ENCODE assay signal across 9 cellular contexts in genomic region chr19:16062789-16063188, GRCh38. TPM values are rescaled to one million over a fixed set of nuclear protein-coding genes. Genes with fewer than 3 reads are reported as not detected.
DNase-seq lines count a peak whose midpoint lies in the region; ATAC-seq, FAIRE-seq and TF ChIP-seq lines count a peak whose summit lies in the region.
"Had no signal": no experiment of that assay in that cellular context is flagged by ENCODE, and none has a peak within 500 bp of the region (broad histone marks: within the 10 kb centered on the region; RNA-seq: fewer than 3 reads in every experiment).

No MANE protein-coding gene starts in this region.

- CTCF ChIA-PET in SK-N-SH (lab: Yijun Ruan, JAX), result interaction anchor here (0.6 to 6.7 kb wide), 24 partner anchors 9 to 153 kb away, joined by 3 to 90 read pairs (median 5); partner anchors contain the start of genes RAB8A and TPM4
- CTCF ChIA-PET in activated naive CD4-positive, alpha-beta T cell treated with anti-CD3 and anti-CD28 coated beads for 36 hours (lab: Charles Lee), result interaction anchor here (0.7 to 4.5 kb wide), 23 partner anchors 8 to 1407 kb away, joined by 3 to 32 read pairs (median 4); partner anchors contain the start of genes FAM32A and TPM4

- POLR2A ChIA-PET in SK-N-SH (lab: Yijun Ruan, JAX), result no interaction called here

- no peak overlapping the region for H3K27ac Mint-ChIP-seq in activated naive CD4-positive, alpha-beta T cell treated with anti-CD3 and anti-CD28 coated beads for 36 hours

- H3K4me3 Mint-ChIP-seq in activated naive CD4-positive, alpha-beta T cell treated with anti-CD3 and anti-CD28 coated beads for 36 hours, result no peak overlapping the region

- H2AFZ ChIP-seq in SK-N-SH (ENCODE audit: low read depth), result no peak overlapping the region

- H3K4me1 ChIP-seq in SK-N-SH (ENCODE audit: control insufficient read depth in 1 of 2, insufficient read depth in 2 of 2, low read depth in 1 of 2, low read length in 1 of 2) (no peaks in the 10 kb centered on the region; a peak in 1 of 4 replicates), right cardiac atrium (ENCODE audit: control insufficient read depth, insufficient read depth, low read length) (no peaks in the 10 kb centered on the region)
- H3K4me1 ChIP-seq: HAP-1 had no signal

- TF ChIP-seq CTCF in SK-N-SH (IDR thresholded peaks at IDR 0.05), result peak; percentile 90

- peak; percentile 36; the same call in 1 of the 2 replicates for TF ChIP-seq RAD21 in SK-N-SH (IDR thresholded peaks at IDR 0.05; ENCODE audit: low read length)

- FAIRE-seq in GM19239 (lab: Jason Lieb, UNC), result peak; percentile 90

- peaks cover 2% of the 10 kb centered on the region for H3K9me3 Mint-ChIP-seq in activated naive CD4-positive, alpha-beta T cell treated with anti-CD3 and anti-CD28 coated beads for 36 hours

- no peaks in the 10 kb centered on the region for H3F3A ChIP-seq in SK-N-SH (replicated peaks; ENCODE audit: insufficient read depth)

- H3K4me3 ChIP-seq in SK-N-SH (ENCODE audit: low read depth in 2 of 2, low read length in 1 of 2) (no peak overlapping the region), right cardiac atrium (ENCODE audit: low read length) (no peak overlapping the region)
- H3K4me3 ChIP-seq: HAP-1 had no signal

- peaks cover 20% of the 10 kb centered on the region for H3K4me1 Mint-ChIP-seq in activated naive CD4-positive, alpha-beta T cell treated with anti-CD3 and anti-CD28 coated beads for 36 hours (ENCODE audit: low read depth)

- no peaks in the 10 kb centered on the region for H3K9me3 ChIP-seq in SK-N-SH
- H3K9me3 ChIP-seq in right cardiac atrium (ENCODE audit: control insufficient read depth, low read length), result no peaks in the 10 kb centered on the region
- H3K9me3 ChIP-seq: HAP-1 had no signal

- no peaks in the 10 kb centered on the region for H4K20me1 ChIP-seq in SK-N-SH (ENCODE audit: insufficient read depth)

- peak; percentile 50 for DNase-seq in AG08396 (ENCODE audit: low spot score)
- no peak for DNase-seq in GM19239 (ENCODE audit: insufficient read length, low spot score)
- peak; percentile 73 for DNase-seq in SK-N-SH
- DNase-seq in activated naive CD4-positive, alpha-beta T cell treated with anti-CD3 and anti-CD28 coated beads for 36 hours, result peak; percentile 84
- DNase-seq in right cardiac atrium, result peak in 2 of 3 donors; percentile 78 to 79
- DNase-seq in stimulated activated CD4-positive, alpha-beta T cell treated with anti-CD3 and anti-CD28 coated beads, Interleukin-2, amount 100 ng/mL, for 48 hours, result peak; percentile 71 to 72
- DNase-seq in G401 (ENCODE audit: low spot score), result no peak
- DNase-seq in hepatic stellate cell (ENCODE audit: low spot score), result no peak

- no peak for TF ChIP-seq EP300 in SK-N-SH (IDR thresholded peaks at IDR 0.05; ENCODE audit: borderline replicate concordance in 1 of 2, low read depth in 1 of 2, low read length in 1 of 2)

- no peaks in the 10 kb centered on the region for H3K9me2 ChIP-seq in SK-N-SH

- WGBS in SK-N-SH (ENCODE audit: low lambda C conversion rate), result 75% methylated on average over 2 of the region's 2 CpGs
- 84% methylated on average over 2 of the region's 2 CpGs for WGBS in right cardiac atrium

- ATAC-seq in right cardiac atrium, result no peak

- H3K27ac ChIP-seq in SK-N-SH (ENCODE audit: low read depth in 2 of 2, low read length in 1 of 2), result no peak overlapping the region
- H3K27ac ChIP-seq in right cardiac atrium (ENCODE audit: low read length), result no peak overlapping the region

- intact Hi-C loops in activated naive CD4-positive, alpha-beta T cell treated with anti-CD3 and anti-CD28 coated beads for 36 hours (cut with micrococcal nuclease), result no loop called here
- intact Hi-C loops in right cardiac atrium (cut with DNase I), result loop anchor here in 1 of 4 donors (10.0 kb wide), 1 partner anchor 52 kb away; the partner anchor contains the start of gene RAB8A

- no peaks in the 10 kb centered on the region for H3K36me3 ChIP-seq in SK-N-SH (replicated peaks in 1 of 2; ENCODE audit: control insufficient read depth in 1 of 2, insufficient read depth in 2 of 2, low read length in 1 of 2)
- H3K36me3 ChIP-seq: HAP-1 had no signal

- H3K27me3 Mint-ChIP-seq in activated naive CD4-positive, alpha-beta T cell treated with anti-CD3 and anti-CD28 coated beads for 36 hours (ENCODE audit: low read depth), result no peaks in the 10 kb centered on the region

- H3K4me2 ChIP-seq in SK-N-SH, result no peak overlapping the region

- H3K36me3 Mint-ChIP-seq in activated naive CD4-positive, alpha-beta T cell treated with anti-CD3 and anti-CD28 coated beads for 36 hours (ENCODE audit: low read depth), result no peaks in the 10 kb centered on the region

- in situ Hi-C loops in G401 (cut with HindIII; ENCODE audit: low sequenced_read_pairs), result no loop called here

- H3K27me3 ChIP-seq in SK-N-SH (ENCODE audit: insufficient read depth), result no peaks in the 10 kb centered on the region; the same call in 1 of the 2 replicates
- H3K27me3 ChIP-seq in right cardiac atrium (ENCODE audit: control insufficient read depth, insufficient read depth), result no peaks in the 10 kb centered on the region

- H3K79me2 ChIP-seq in SK-N-SH (ENCODE audit: insufficient read depth), result no peaks in the 10 kb centered on the region

- no peak overlapping the region for H3K9ac ChIP-seq in SK-N-SH

TF ChIP-seq in SK-N-SH, 30 proteins besides CTCF, POLR2A, EP300 and RAD21 (continues in another document):
- TF ChIP-seq SIN3A (IDR thresholded peaks at IDR 0.05; ENCODE audit: borderline replicate concordance, low read depth, low read length) (no peak), USF1 (IDR thresholded peaks at IDR 0.05; ENCODE audit: borderline replicate concordance, low read depth) (no peak), TCF12 (IDR thresholded peaks at IDR 0.05) (no peak), POLR2AphosphoS5 (IDR thresholded peaks at IDR 0.05; ENCODE audit: low read depth, low read length) (no peak), FOSL2 (IDR thresholded peaks at IDR 0.05; ENCODE audit: borderline replicate concordance, low read depth) (no peak), JUND (IDR thresholded peaks at IDR 0.05) (no peak), MAX (IDR thresholded peaks at IDR 0.05; ENCODE audit: low read depth) (no peak), MEF2A (IDR thresholded peaks at IDR 0.05; ENCODE audit: borderline replicate concordance, low read depth) (no peak), TEAD4 (IDR thresholded peaks at IDR 0.05; ENCODE audit: borderline replicate concordance, insufficient read depth) (no peak), REST (IDR thresholded peaks at IDR 0.05; ENCODE audit: low read depth, low read length) (no peak)

RNA-seq across cellular contexts. Expression of gene TPM4, which starts 13.5 kb away (rescaled TPM):
- polyA plus RNA-seq in SK-N-SH (2012; rRNA removed) (415 and 440 TPM in 2 replicates), right cardiac atrium (137 TPM)
- 478 and 600 TPM in 2 replicates for polyA plus RNA-seq in SK-N-SH (2012; cell fraction: cytosol; rRNA removed)
- polyA plus RNA-seq in SK-N-SH (2012; cell fraction: nucleus; rRNA removed), result 280 and 324 TPM in 2 replicates
- total RNA-seq in activated naive CD4-positive, alpha-beta T cell treated with anti-CD3 and anti-CD28 coated beads for 36 hours, result 100 to 1,000 TPM; 240 to 254 TPM
- total RNA-seq in right cardiac atrium, result 100 to 1,000 TPM in 3 of 4 donors, 10 to 100 TPM in 1; 87.7 to 226 (median 130) TPM
- 367 and 385 TPM in 2 replicates for total RNA-seq in G401 (2014; rRNA removed; shearing (Covaris generic))

RNA-seq across cellular contexts. Expression of gene RAB8A, which starts 48.9 kb away (rescaled TPM):
- 55.2 and 58.0 TPM in 2 replicates for polyA plus RNA-seq in SK-N-SH (2012; rRNA removed)
- polyA plus RNA-seq in SK-N-SH (2012; cell fraction: cytosol; rRNA removed), result 54.9 and 59.5 TPM in 2 replicates
- polyA plus RNA-seq in SK-N-SH (2012; cell fraction: nucleus; rRNA removed), result 28.4 and 29.0 TPM in 2 replicates
- total RNA-seq in activated naive CD4-positive, alpha-beta T cell treated with anti-CD3 and anti-CD28 coated beads for 36 hours, result 10 to 100 TPM; 90.5 to 95.2 TPM
- 10 to 100 TPM; 22.6 to 30.0 (median 24.5) TPM for total RNA-seq in right cardiac atrium
- 12.9 TPM for polyA plus RNA-seq in right cardiac atrium
- total RNA-seq in G401 (2014; rRNA removed; shearing (Covaris generic)), result 92.9 and 111 TPM in 2 replicates

Comparison
In these comparisons a context has a peak if more than half of its experiments do, and no peak if none do; other contexts are left out.
1. DNase-seq: peak in AG08396 (single experiment), SK-N-SH (single experiment), activated naive CD4-positive, alpha-beta T cell treated with anti-CD3 and anti-CD28 coated beads for 36 hours (single experiment), right cardiac atrium (2 of 3) and stimulated activated CD4-positive, alpha-beta T cell treated with anti-CD3 and anti-CD28 coated beads, Interleukin-2, amount 100 ng/mL, for 48 hours (2 of 2); none in GM19239 (single experiment), G401 (single experiment) and hepatic stellate cell (single experiment).